26 cellular contexts compared by ENCODE assay signal in the genomic region with DNA sequence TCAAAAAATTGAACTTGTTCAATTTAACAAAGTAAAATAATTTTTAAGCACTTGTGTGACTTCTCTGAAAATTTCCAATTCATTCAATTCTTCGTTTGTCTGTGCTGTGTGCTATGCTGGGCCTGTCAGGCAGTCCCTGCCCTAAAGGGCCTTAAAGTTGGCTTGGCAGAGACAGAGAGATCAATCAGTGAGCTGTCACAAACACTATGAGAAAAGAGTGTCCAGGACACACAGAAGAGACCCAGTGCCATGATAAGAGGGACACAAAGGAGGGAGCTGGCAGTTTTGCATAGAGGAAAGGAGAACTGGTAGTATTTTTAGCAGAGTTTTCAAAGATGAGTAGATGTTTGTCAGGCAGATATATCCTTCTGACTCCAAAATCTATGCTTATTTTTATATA.
"Had no signal": no experiment of that assay in that cellular context is flagged by ENCODE, and none has a peak within 500 bp of the region (broad histone marks: within the 10 kb centered on the region; RNA-seq: fewer than 3 reads in every experiment).

No MANE protein-coding gene starts in this region.

- H3K4me1 Mint-ChIP-seq: activated CD4-positive, alpha-beta T cell treated with anti-CD3 and anti-CD28 coated beads, Interleukin-2, amount 10 ng/mL, durations not matched to agents 24 days and 14 days; activated naive CD4-positive, alpha-beta T cell treated with anti-CD3 and anti-CD28 coated beads, Interleukin-2, amount 50 U/mL, for 24 hours; activated naive CD8-positive, alpha-beta T cell treated with anti-CD3 and anti-CD28 coated beads, Interleukin-2, amount 10 ng/mL, durations not matched to agents 7 days and 5 days; activated T-helper 17 cell treated with anti-CD3 and anti-CD28 coated beads, Interleukin-2, amount 50 U/mL, for 72 hours had no signal

- H3K4me3 Mint-ChIP-seq: activated CD4-positive, alpha-beta T cell treated with anti-CD3 and anti-CD28 coated beads, Interleukin-2, amount 10 ng/mL, durations not matched to agents 24 days and 14 days; activated CD8-positive, alpha-beta T cell treated with anti-CD3 and anti-CD28 coated beads for 36 hours; activated naive CD4-positive, alpha-beta T cell treated with anti-CD3 and anti-CD28 coated beads, Interleukin-2, amount 50 U/mL, for 24 hours; activated naive CD8-positive, alpha-beta T cell treated with anti-CD3 and anti-CD28 coated beads, Interleukin-2, amount 10 ng/mL, durations not matched to agents 7 days and 5 days; activated T-cell treated with anti-CD3 and anti-CD28 coated beads, Interleukin-2, amount 50 U/mL, for 72 hours; activated T-helper 17 cell treated with anti-CD3 and anti-CD28 coated beads, Interleukin-2, amount 50 U/mL, for 72 hours; T-helper 1 cell treated with Interleukin-12 subunit alpha and Interleukin-12 subunit beta and Interleukin-4 antibody, amounts not matched to agents 30 μg/mL and 1 μg/mL, for 36 hours; T-helper 2 cell treated with Interferon-gamma antibody and Interleukin-4, amounts not matched to agents 5 μg/mL and 100 μg/mL, for 36 hours had no signal

- DNase-seq: activated CD4-positive, alpha-beta T cell treated with anti-CD3 and anti-CD28 coated beads, Interleukin-2, amount 10 ng/mL, durations not matched to agents 24 days and 14 days; activated CD4-positive, alpha-beta T cell treated with anti-CD3 and anti-CD28 coated beads, Interleukin-2, amount 50 U/mL, for 4 hours; activated CD8-positive, alpha-beta T cell treated with anti-CD3 and anti-CD28 coated beads for 36 hours; activated gamma-delta T cell; activated naive CD4-positive, alpha-beta T cell treated with Interleukin-2 at 50 U/mL for 16 hours; activated naive CD8-positive, alpha-beta T cell treated with anti-CD3 and anti-CD28 coated beads, Interleukin-2, amount 10 ng/mL, durations not matched to agents 7 days and 5 days; activated T-cell treated with anti-CD3 and anti-CD28 coated beads, Interleukin-2, amount 50 U/mL, for 1 hour; activated T-cell treated with anti-CD3 and anti-CD28 coated beads, Interleukin-2, amount 50 U/mL, for 72 hours; amygdala; caudate nucleus; cerebellar nuclear complex; NCI-H1105; NCI-H1417 treated with DMSO at 0.1 percent for 48 hours; NCI-H1930; NCI-H2081 treated with DMSO at 0.1 percent for 48 hours; NCI-H510A treated with DMSO at 0.1 percent for 48 hours; NCI-H526 treated with DMSO at 0.1 percent for 48 hours; NCI-H774; RPMI8226 had no signal

- H3K4me3 ChIP-seq: ascending aorta, K562 had no signal

- H3K9me3 ChIP-seq: ascending aorta had no signal

- H3K27ac Mint-ChIP-seq: activated CD4-positive, alpha-beta T cell treated with anti-CD3 and anti-CD28 coated beads, Interleukin-2, amount 10 ng/mL, durations not matched to agents 24 days and 14 days; activated CD8-positive, alpha-beta T cell treated with anti-CD3 and anti-CD28 coated beads for 36 hours; activated naive CD4-positive, alpha-beta T cell treated with anti-CD3 and anti-CD28 coated beads, Interleukin-2, amount 50 U/mL, for 24 hours; activated naive CD8-positive, alpha-beta T cell treated with anti-CD3 and anti-CD28 coated beads, Interleukin-2, amount 10 ng/mL, durations not matched to agents 7 days and 5 days; activated T-cell treated with anti-CD3 and anti-CD28 coated beads, Interleukin-2, amount 50 U/mL, for 72 hours; activated T-helper 17 cell treated with anti-CD3 and anti-CD28 coated beads, Interleukin-2, amount 50 U/mL, for 72 hours; T-helper 1 cell treated with Interleukin-12 subunit alpha and Interleukin-12 subunit beta and Interleukin-4 antibody, amounts not matched to agents 30 μg/mL and 1 μg/mL, for 36 hours; T-helper 2 cell treated with Interferon-gamma antibody and Interleukin-4, amounts not matched to agents 5 μg/mL and 100 μg/mL, for 36 hours had no signal

- H3K36me3 ChIP-seq: ascending aorta had no signal

- H3K4me1 ChIP-seq: ascending aorta had no signal

- H3K27me3 ChIP-seq: ascending aorta had no signal

- H3K27ac ChIP-seq: ascending aorta had no signal

- H3K27me3 Mint-ChIP-seq: activated CD4-positive, alpha-beta T cell treated with anti-CD3 and anti-CD28 coated beads, Interleukin-2, amount 10 ng/mL, durations not matched to agents 24 days and 14 days; activated CD8-positive, alpha-beta T cell treated with anti-CD3 and anti-CD28 coated beads for 36 hours; activated naive CD4-positive, alpha-beta T cell treated with anti-CD3 and anti-CD28 coated beads, Interleukin-2, amount 50 U/mL, for 24 hours; activated naive CD8-positive, alpha-beta T cell treated with anti-CD3 and anti-CD28 coated beads, Interleukin-2, amount 10 ng/mL, durations not matched to agents 7 days and 5 days; activated T-helper 17 cell treated with anti-CD3 and anti-CD28 coated beads, Interleukin-2, amount 50 U/mL, for 72 hours had no signal

- ATAC-seq: activated CD8-positive, alpha-beta T cell treated with anti-CD3 and anti-CD28 coated beads for 36 hours; activated T-cell treated with anti-CD3 and anti-CD28 coated beads, Interleukin-2, amount 50 U/mL, for 72 hours; activated T-helper 17 cell treated with anti-CD3 and anti-CD28 coated beads, Interleukin-2, amount 50 U/mL, for 72 hours; K562; Panc1 had no signal

- H3K9me3 Mint-ChIP-seq: activated CD4-positive, alpha-beta T cell treated with anti-CD3 and anti-CD28 coated beads, Interleukin-2, amount 10 ng/mL, durations not matched to agents 24 days and 14 days; activated CD8-positive, alpha-beta T cell treated with anti-CD3 and anti-CD28 coated beads for 36 hours; activated naive CD4-positive, alpha-beta T cell treated with anti-CD3 and anti-CD28 coated beads, Interleukin-2, amount 50 U/mL, for 24 hours; activated naive CD8-positive, alpha-beta T cell treated with anti-CD3 and anti-CD28 coated beads, Interleukin-2, amount 10 ng/mL, durations not matched to agents 7 days and 5 days; activated T-cell treated with anti-CD3 and anti-CD28 coated beads, Interleukin-2, amount 50 U/mL, for 72 hours; activated T-helper 17 cell treated with anti-CD3 and anti-CD28 coated beads, Interleukin-2, amount 50 U/mL, for 72 hours; T-helper 1 cell treated with Interleukin-12 subunit alpha and Interleukin-12 subunit beta and Interleukin-4 antibody, amounts not matched to agents 30 μg/mL and 1 μg/mL, for 36 hours; T-helper 2 cell treated with Interferon-gamma antibody and Interleukin-4, amounts not matched to agents 5 μg/mL and 100 μg/mL, for 36 hours had no signal
